Comparison of ENCODE assay signal across 20 cellular contexts in genomic region chr20:25126630-25127029, GRCh38. TPM values are rescaled to one million over a fixed set of nuclear protein-coding genes. Genes with fewer than 3 reads are reported as not detected.
"Had no signal": no experiment of that assay in that cellular context is flagged by ENCODE, and none has a peak within 500 bp of the region (broad histone marks: within the 10 kb centered on the region; RNA-seq: fewer than 3 reads in every experiment).

No MANE protein-coding gene starts in this region.

- H3K9me3 ChIP-seq: SK-N-SH had no signal

- DNase-seq: KBM-7, MV-4-11, NCI-H1048, NCI-H1105, NCI-H1417, NCI-H1436 treated with DMSO at 0.1 percent for 48 hours, NCI-H1694 treated with DMSO at 0.1 percent for 48 hours, NCI-H1930, NCI-H2081, NCI-H2107, NCI-H226, NCI-H446, NCI-H510A, NCI-H524 treated with DMSO at 0.1 percent for 48 hours, NCI-H69, NCI-H774, SHP77, SK-N-SH, SW 1271 had no signal

- H3K27ac ChIP-seq: RWPE1 had no signal

- H3K4me2 ChIP-seq: SK-N-SH had no signal

RNA-seq across cellular contexts. Expression of gene VSX1, which starts 44.7 kb away (rescaled TPM):
- polyA plus RNA-seq: SK-N-SH had no signal
